Comparison of ENCODE assay signal across 22 cellular contexts in the genomic region with DNA sequence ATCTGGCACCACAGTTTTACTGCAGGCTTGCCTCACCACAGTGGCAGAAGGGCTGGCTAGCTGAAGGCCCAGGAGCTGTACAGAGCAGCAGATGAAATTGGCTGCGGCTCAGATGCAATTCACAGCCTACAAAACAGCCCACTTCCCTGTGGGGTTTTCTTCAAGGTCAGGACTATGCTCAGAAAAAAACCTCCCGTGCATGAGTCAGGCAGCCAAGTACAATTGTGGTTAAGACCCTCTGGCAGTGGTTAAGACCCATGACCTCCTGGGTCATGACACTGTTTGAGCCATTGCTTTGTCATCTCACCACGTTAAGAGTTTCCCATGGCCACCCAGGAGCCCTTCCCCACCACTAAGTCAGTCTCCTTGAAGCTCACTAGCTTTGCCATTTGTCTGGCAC.
DNase-seq lines count a peak whose midpoint lies in the region; ATAC-seq and TF ChIP-seq lines count a peak whose summit lies in the region.
"Had no signal": no experiment of that assay in that cellular context is flagged by ENCODE, and none has a peak within 500 bp of the region (broad histone marks: within the 10 kb centered on the region; RNA-seq: fewer than 3 reads in every experiment).

No MANE protein-coding gene starts in this region.

- H3K27me3 ChIP-seq in foreskin keratinocyte (no peaks in the 10 kb centered on the region), body of pancreas (no peaks in the 10 kb centered on the region)
- H3K27me3 ChIP-seq: testis had no signal

- ATAC-seq in HG03342 (IDR thresholded peaks at IDR 0.05; ENCODE audit: unreplicated experiment) (peak; percentile 51), mucosa of descending colon (no peak), foreskin keratinocyte (no peak), body of pancreas (no peak), GM19324 (IDR thresholded peaks at IDR 0.05; ENCODE audit: low FRiP score, unreplicated experiment) (no peak)
- ATAC-seq: esophagus mucosa, sciatic nerve, T-helper 17 cell, WTC11 had no signal

- H3K4me1 ChIP-seq in mucosa of descending colon (ENCODE audit: low read depth) (no peaks in the 10 kb centered on the region), foreskin keratinocyte (no peaks in the 10 kb centered on the region), body of pancreas (no peaks in the 10 kb centered on the region)
- H3K4me1 ChIP-seq: testis had no signal

- H3K4me3 ChIP-seq in fibroblast of mammary gland (ENCODE audit: control insufficient read depth, low read depth, low read length) = no peak overlapping the region
- H3K4me3 ChIP-seq in mucosa of descending colon = no peak overlapping the region
- no peak overlapping the region for H3K4me3 ChIP-seq in body of pancreas
- H3K4me3 ChIP-seq: testis had no signal

- TF ChIP-seq POLR2A in body of pancreas (IDR thresholded peaks at IDR 0.05) = no peak

- H3K36me3 ChIP-seq in mucosa of descending colon (ENCODE audit: low read depth) (no peaks in the 10 kb centered on the region), body of pancreas (replicated peaks in 1 of 2; ENCODE audit: insufficient read depth in 1 of 2, low read depth in 2 of 2) (no peaks in the 10 kb centered on the region)

- intact Hi-C loops in mucosa of descending colon (cut with DNase I, micrococcal nuclease) (no loop called here), body of pancreas (cut with DNase I) (no loop called here)

- no peak for TF ChIP-seq CTCF in fibroblast of mammary gland (conservative IDR thresholded peaks at IDR 0.05; ENCODE audit: control insufficient read depth, insufficient read depth, low read depth, low read length)
- no peak for TF ChIP-seq CTCF in mucosa of descending colon (IDR thresholded peaks at IDR 0.05)
- no peak for TF ChIP-seq CTCF in foreskin keratinocyte (conservative IDR thresholded peaks at IDR 0.05)
- TF ChIP-seq CTCF in body of pancreas (IDR thresholded peaks at IDR 0.05) = no peak

- no peak overlapping the region for H3K27ac ChIP-seq in foreskin keratinocyte
- no peak overlapping the region for H3K27ac ChIP-seq in body of pancreas
- H3K27ac ChIP-seq: C4-2B, testis had no signal

- 41 to 64% methylated on average over 3 of the region's 3 CpGs for WGBS in body of pancreas, 2 donors

- H3K9me3 ChIP-seq in mucosa of descending colon = no peaks in the 10 kb centered on the region
- H3K9me3 ChIP-seq in body of pancreas = no peaks in the 10 kb centered on the region
- H3K9me3 ChIP-seq: testis had no signal

- DNase-seq in A172 (ENCODE audit: low spot score) (peak; percentile 19), OCI-M1 (lab: John Stamatoyannopoulos, UW) (peak; percentile 56), fibroblast of mammary gland (ENCODE audit: low read depth) (peak; percentile 15), mucosa of descending colon (no peak), foreskin keratinocyte (no peak), body of pancreas (no peak)
- DNase-seq: activated CD4-positive, alpha-beta memory T cell treated with anti-CD3 and anti-CD28 coated beads for 36 hours; activated naive CD4-positive, alpha-beta T cell; DMS79; effector CD8-positive, alpha-beta T cell; H9; NCI-H187 treated with DMSO at 0.1 percent for 48 hours; NCI-H2227 treated with DMSO at 0.1 percent for 48 hours; NCI-H774; T-helper 17 cell; testis had no signal

Comparison
In these comparisons a context has a peak if more than half of its experiments do, and no peak if none do; other contexts are left out.
1. DNase-seq: peak in A172 (single experiment), OCI-M1 (single experiment) and fibroblast of mammary gland (single experiment); none in mucosa of descending colon (0 of 3), foreskin keratinocyte (0 of 2) and body of pancreas (0 of 4).